Comparison of ENCODE assay signal across 9 cellular contexts in the genomic region with DNA sequence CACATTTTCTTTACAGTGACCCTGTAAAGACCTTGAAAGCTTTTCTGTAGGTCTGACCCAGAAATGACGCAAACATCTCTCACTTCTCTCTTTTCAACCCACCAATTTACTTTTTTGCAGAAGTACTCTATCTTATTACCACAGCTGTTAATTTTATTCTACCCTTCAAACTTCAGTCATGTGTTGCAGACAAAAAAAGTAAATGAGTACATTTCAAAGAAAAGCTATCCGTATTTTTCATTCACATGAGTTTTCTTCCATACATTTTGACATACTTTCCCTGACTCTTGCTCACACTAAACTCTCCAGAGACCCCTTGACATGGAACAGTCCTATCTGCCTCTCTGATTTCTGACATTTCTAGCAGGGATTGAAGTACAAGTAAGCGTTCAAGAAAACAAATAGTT. TPM values are rescaled to one million over a fixed set of nuclear protein-coding genes. Genes with fewer than 3 reads are reported as not detected.
DNase-seq lines count a peak whose midpoint lies in the region; ATAC-seq and TF ChIP-seq lines count a peak whose summit lies in the region.
"Had no signal": no experiment of that assay in that cellular context is flagged by ENCODE, and none has a peak within 500 bp of the region (broad histone marks: within the 10 kb centered on the region; RNA-seq: fewer than 3 reads in every experiment).

No MANE protein-coding gene starts in this region.

- intact Hi-C loops in left lung (cut with DNase I): no loop called here
- intact Hi-C loops in CD4-positive, alpha-beta T cell (cut with DNase I, micrococcal nuclease): no loop called here

- ATAC-seq in GM18858 (IDR thresholded peaks at IDR 0.05; ENCODE audit: unreplicated experiment) (peak; percentile 99), HG02571 (IDR thresholded peaks at IDR 0.05; ENCODE audit: unreplicated experiment) (peak; percentile 99), HG03558 (IDR thresholded peaks at IDR 0.05; ENCODE audit: extremely low read depth, unreplicated experiment) (peak; percentile 98), left lung (peak; percentile 40)
- no peak for ATAC-seq in CD4-positive, alpha-beta T cell (ENCODE audit: poor library complexity)

- no peaks in the 10 kb centered on the region for H3K36me3 Mint-ChIP-seq in CD4-positive, alpha-beta T cell (ENCODE audit: low read depth)

- DNase-seq in left lung: no peak
- no peak for DNase-seq in CD4-positive, alpha-beta T cell
- no peak for DNase-seq in NCI-H446 treated with DMSO at 0.1 percent for 48 hours (lab: John Stamatoyannopoulos, UW)
- DNase-seq in NCI-H2107 (lab: John Stamatoyannopoulos, UW): no peak
- no peak for DNase-seq in activated effector memory CD4-positive, alpha-beta T cell treated with Interleukin-2 at 50 U/mL for 16 hours

- peaks cover 0 to 12% of the 10 kb centered on the region in 2 donors for H3K4me1 ChIP-seq in left lung

- POLR2A ChIA-PET in CD4-positive, alpha-beta T cell (lab: Charles Lee): no interaction called here

- H3K36me3 ChIP-seq in left lung: no peaks in the 10 kb centered on the region

- no peak overlapping the region for H3K4me3 Mint-ChIP-seq in CD4-positive, alpha-beta T cell
- H3K4me3 Mint-ChIP-seq: T-helper 1 cell treated with Interleukin-12 subunit alpha and Interleukin-12 subunit beta and Interleukin-4 antibody, amounts not matched to agents 30 μg/mL and 1 μg/mL, for 36 hours had no signal

- no peaks in the 10 kb centered on the region for H3K9me3 Mint-ChIP-seq in CD4-positive, alpha-beta T cell
- H3K9me3 Mint-ChIP-seq: T-helper 1 cell treated with Interleukin-12 subunit alpha and Interleukin-12 subunit beta and Interleukin-4 antibody, amounts not matched to agents 30 μg/mL and 1 μg/mL, for 36 hours had no signal

- CTCF ChIA-PET in CD4-positive, alpha-beta T cell (lab: Charles Lee): interaction anchor here (0.8 kb wide), 1 partner anchor 9 kb away, joined by 3 read pairs; no protein-coding TSS in a partner anchor

- no peak overlapping the region for H3K27ac ChIP-seq in left lung
- no peak overlapping the region for H3K27ac ChIP-seq in CD4-positive, alpha-beta T cell (ENCODE audit: low read depth, low read length)

- no peaks in the 10 kb centered on the region for H3K4me1 Mint-ChIP-seq in CD4-positive, alpha-beta T cell (ENCODE audit: low read depth)

- H3K9me3 ChIP-seq in left lung: no peaks in the 10 kb centered on the region
- no peaks in the 10 kb centered on the region for H3K9me3 ChIP-seq in CD4-positive, alpha-beta T cell (ENCODE audit: control insufficient read depth, low read length)

- no peak for TF ChIP-seq CTCF in left lung (IDR thresholded peaks at IDR 0.05)
- no peak for TF ChIP-seq CTCF in CD4-positive, alpha-beta T cell (IDR thresholded peaks at IDR 0.05)

- H3K27me3 ChIP-seq in left lung: no peaks in the 10 kb centered on the region
- H3K27me3 ChIP-seq in CD4-positive, alpha-beta T cell (ENCODE audit: control insufficient read depth, insufficient read depth, low read length): no peaks in the 10 kb centered on the region

- no peak overlapping the region for H3K4me3 ChIP-seq in left lung

- no peak overlapping the region for H3K27ac Mint-ChIP-seq in CD4-positive, alpha-beta T cell
- H3K27ac Mint-ChIP-seq: T-helper 1 cell treated with Interleukin-12 subunit alpha and Interleukin-12 subunit beta and Interleukin-4 antibody, amounts not matched to agents 30 μg/mL and 1 μg/mL, for 36 hours had no signal

- no peaks in the 10 kb centered on the region for H3K27me3 Mint-ChIP-seq in CD4-positive, alpha-beta T cell

RNA-seq across cellular contexts. Expression of a gene that starts 51.7 kb away (rescaled TPM):
- 10 to 100 TPM in 1 of 2 donors, 1 to 10 TPM in 1; 1.8 to 13.2 TPM for total RNA-seq in left lung
- under 1 TPM in 1 of 2 experiments, not detected in 1; 0.03 TPM for total RNA-seq in CD4-positive, alpha-beta T cell
